ENCODE assay signal across 8 cellular contexts in the genomic region with DNA sequence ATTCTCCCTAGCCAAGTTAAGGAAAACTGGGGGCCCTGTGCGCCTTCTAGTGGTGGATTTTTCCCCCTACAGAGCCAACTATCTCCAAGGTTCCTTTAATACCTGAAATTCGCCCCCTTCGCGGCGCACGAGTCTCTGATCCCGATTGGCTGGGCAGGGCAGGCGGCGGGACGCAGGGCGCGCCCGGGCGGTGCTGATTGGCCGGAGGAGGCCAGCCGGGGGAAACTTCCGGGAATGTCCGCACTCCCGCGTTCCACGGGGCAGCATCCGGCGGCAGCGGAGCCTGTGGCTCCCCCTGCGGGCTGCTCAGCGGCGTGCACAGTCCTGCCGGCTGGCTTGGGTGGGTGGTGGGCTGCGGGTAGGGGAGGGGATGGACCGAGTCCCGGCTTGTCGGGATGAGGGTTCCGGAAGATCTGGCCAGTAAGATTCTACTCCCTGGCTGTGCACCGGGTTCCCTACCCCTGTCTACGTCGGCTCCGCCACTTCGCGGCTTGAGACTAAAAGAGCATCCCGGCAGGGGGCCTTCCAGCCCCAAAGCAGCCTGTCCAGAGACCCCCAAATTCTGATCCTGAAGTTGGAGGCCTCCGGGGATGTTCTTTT. TPM values are rescaled to one million over a fixed set of nuclear protein-coding genes. Genes with fewer than 3 reads are reported as not detected.
A peak's percentile ranks its signal among the peaks of the same experiment; 100 is the strongest.
DNase-seq lines count a peak whose midpoint lies in the region; ATAC-seq and TF ChIP-seq lines count a peak whose summit lies in the region.

A gene (plus strand): TSS at position 241 of the 600 bp plus-strand sequence. CDS start 515 bp downstream, outside the sequence.

- H3K9me3 ChIP-seq in CD4-positive, alpha-beta T cell (ENCODE audit: control insufficient read depth, low read length): no peaks in the 10 kb centered on the region
- H3K9me3 ChIP-seq in liver (ENCODE audit: control insufficient read depth in 4 of 4, low read length in 3 of 4): no peaks in the 10 kb centered on the region

- no peaks in the 10 kb centered on the region for H3K27me3 ChIP-seq in CD4-positive, alpha-beta T cell (ENCODE audit: control insufficient read depth, insufficient read depth, low read length)
- no peaks in the 10 kb centered on the region for H3K27me3 ChIP-seq in liver (ENCODE audit: control insufficient read depth in 4 of 4, insufficient read depth in 4 of 4, low read length in 3 of 4)

- peak; percentile 66 for ATAC-seq in CD4-positive, alpha-beta T cell (ENCODE audit: poor library complexity)
- peak; percentile 66 for ATAC-seq in GM19395 (IDR thresholded peaks at IDR 0.05; ENCODE audit: unreplicated experiment)
- ATAC-seq in HG03565 (IDR thresholded peaks at IDR 0.05; ENCODE audit: unreplicated experiment): peak; percentile 62

- H3K4me1 Mint-ChIP-seq in CD4-positive, alpha-beta T cell (ENCODE audit: low read depth): peaks cover 48% of the 10 kb centered on the region
- H3K4me1 Mint-ChIP-seq in activated CD4-positive, alpha-beta memory T cell treated with anti-CD3 and anti-CD28 coated beads for 36 hours (ENCODE audit: low read depth): peaks cover 33% of the 10 kb centered on the region

- 1% methylated on average over 41 of the region's 41 CpGs for WGBS in liver

- CTCF ChIA-PET in CD4-positive, alpha-beta T cell (lab: Charles Lee): interaction anchor here (1.7 to 4.8 kb wide), 4 partner anchors 18 to 34 kb away, joined by 7 to 31 read pairs (median 17); a partner anchor contains a TSS
- CTCF ChIA-PET in activated CD4-positive, alpha-beta memory T cell treated with anti-CD3 and anti-CD28 coated beads for 36 hours (lab: Charles Lee): interaction anchor here (4.0 kb wide), 1 partner anchor 35 kb away, joined by 50 read pairs; a partner anchor contains a TSS

- POLR2A ChIA-PET in CD4-positive, alpha-beta T cell (lab: Charles Lee): no interaction called here
- POLR2A ChIA-PET in activated CD4-positive, alpha-beta memory T cell treated with anti-CD3 and anti-CD28 coated beads for 36 hours (lab: Charles Lee): no interaction called here

- peak within 1 kb of the TSS; percentile 69 to 90 (median 70) for H3K4me3 ChIP-seq in liver (ENCODE audit: low read depth in 1 of 3, low read length in 3 of 3)

- peak; percentile 88 for TF ChIP-seq CTCF in CD4-positive, alpha-beta T cell (IDR thresholded peaks at IDR 0.05)
- peak; percentile 57 for TF ChIP-seq CTCF in liver (IDR thresholded peaks at IDR 0.05; ENCODE audit: low read depth, low read length, missing input control)

- peaks cover 0 to 2% (median 0%) of the 10 kb centered on the region in 4 donors for H3K36me3 ChIP-seq in liver (ENCODE audit: control insufficient read depth in 4 of 4, insufficient read depth in 3 of 4, low read depth in 1 of 4, low read length in 3 of 4)

- peak within 1 kb of the TSS; percentile 83 to 89 for H3K9ac ChIP-seq in liver (ENCODE audit: low read depth in 1 of 2, low read length in 2 of 2)

- peaks cover 21% of the 10 kb centered on the region for H3K36me3 Mint-ChIP-seq in CD4-positive, alpha-beta T cell (ENCODE audit: low read depth)
- peaks cover 11% of the 10 kb centered on the region for H3K36me3 Mint-ChIP-seq in activated CD4-positive, alpha-beta memory T cell treated with anti-CD3 and anti-CD28 coated beads for 36 hours

- DNase-seq in CD4-positive, alpha-beta T cell: peak; percentile 73 to 92 (median 87)
- DNase-seq in NCI-H748 treated with DMSO at 0.1 percent for 48 hours (lab: John Stamatoyannopoulos, UW) (peak; percentile 97), dermis microvascular lymphatic vessel endothelial cell (ENCODE audit: low read depth in 2 of 2) (peak; percentile 79 to 97)
- peak; percentile 97 for DNase-seq in activated CD4-positive, alpha-beta memory T cell treated with anti-CD3 and anti-CD28 coated beads for 36 hours
- peak; percentile 97 for DNase-seq in stimulated activated CD4-positive, alpha-beta T cell treated with anti-CD3 and anti-CD28 coated beads, Interleukin-4, amount 100 ng/mL, for 24 hours

- H3K27ac ChIP-seq in CD4-positive, alpha-beta T cell (ENCODE audit: low read depth, low read length): peak within 1 kb of the TSS; percentile 60
- peak within 1 kb of the TSS; percentile 51 to 57 for H3K27ac ChIP-seq in liver (ENCODE audit: low read depth in 1 of 2, low read length in 2 of 2)

- TF ChIP-seq RAD21 in liver (IDR thresholded peaks at IDR 0.05): peak; percentile 72 to 79

- no peaks in the 10 kb centered on the region for H3K27me3 Mint-ChIP-seq in CD4-positive, alpha-beta T cell
- H3K27me3 Mint-ChIP-seq in activated CD4-positive, alpha-beta memory T cell treated with anti-CD3 and anti-CD28 coated beads for 36 hours: no peaks in the 10 kb centered on the region

- H3K4me3 Mint-ChIP-seq in CD4-positive, alpha-beta T cell: peak within 1 kb of the TSS; percentile 98
- peak within 1 kb of the TSS; percentile 96 for H3K4me3 Mint-ChIP-seq in activated CD4-positive, alpha-beta memory T cell treated with anti-CD3 and anti-CD28 coated beads for 36 hours

- peaks cover 4 to 42% (median 31%) of the 10 kb centered on the region in 4 donors for H3K4me1 ChIP-seq in liver (ENCODE audit: control insufficient read depth in 4 of 4, insufficient read depth in 4 of 4, low read length in 3 of 4)

- intact Hi-C loops in CD4-positive, alpha-beta T cell (cut with DNase I, micrococcal nuclease): loop anchor here (1.0 to 10.0 kb wide), 7 partner anchors 31 to 485 kb away; a partner anchor contains a TSS
- intact Hi-C loops in activated CD4-positive, alpha-beta memory T cell treated with anti-CD3 and anti-CD28 coated beads for 36 hours (cut with micrococcal nuclease): loop anchor here (1.0 to 10.0 kb wide), 9 partner anchors 12 to 407 kb away; a partner anchor contains a TSS

- peak within 1 kb of the TSS; percentile 100 for H3K27ac Mint-ChIP-seq in CD4-positive, alpha-beta T cell
- H3K27ac Mint-ChIP-seq in activated CD4-positive, alpha-beta memory T cell treated with anti-CD3 and anti-CD28 coated beads for 36 hours: peak within 1 kb of the TSS; percentile 80

- no peaks in the 10 kb centered on the region for H3K9me3 Mint-ChIP-seq in CD4-positive, alpha-beta T cell
- no peaks in the 10 kb centered on the region for H3K9me3 Mint-ChIP-seq in activated CD4-positive, alpha-beta memory T cell treated with anti-CD3 and anti-CD28 coated beads for 36 hours

TF ChIP-seq in liver, 16 proteins besides CTCF, POLR2A, EP300 and RAD21 (continues in another document):
- TF ChIP-seq GABPA (IDR thresholded peaks at IDR 0.05 in 1 of 2, conservative IDR thresholded peaks at IDR 0.05 in 1 of 2): peak; percentile 58 to 91
- TF ChIP-seq JUND (IDR thresholded peaks at IDR 0.05): peak in 1 of 2 donors; percentile 38
- TF ChIP-seq, protein P1, sequence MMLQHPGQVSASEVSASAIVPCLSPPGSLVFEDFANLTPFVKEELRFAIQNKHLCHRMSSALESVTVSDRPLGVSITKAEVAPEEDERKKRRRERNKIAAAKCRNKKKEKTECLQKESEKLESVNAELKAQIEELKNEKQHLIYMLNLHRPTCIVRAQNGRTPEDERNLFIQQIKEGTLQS (IDR thresholded peaks at IDR 0.05): no peak
- TF ChIP-seq, protein P2, sequence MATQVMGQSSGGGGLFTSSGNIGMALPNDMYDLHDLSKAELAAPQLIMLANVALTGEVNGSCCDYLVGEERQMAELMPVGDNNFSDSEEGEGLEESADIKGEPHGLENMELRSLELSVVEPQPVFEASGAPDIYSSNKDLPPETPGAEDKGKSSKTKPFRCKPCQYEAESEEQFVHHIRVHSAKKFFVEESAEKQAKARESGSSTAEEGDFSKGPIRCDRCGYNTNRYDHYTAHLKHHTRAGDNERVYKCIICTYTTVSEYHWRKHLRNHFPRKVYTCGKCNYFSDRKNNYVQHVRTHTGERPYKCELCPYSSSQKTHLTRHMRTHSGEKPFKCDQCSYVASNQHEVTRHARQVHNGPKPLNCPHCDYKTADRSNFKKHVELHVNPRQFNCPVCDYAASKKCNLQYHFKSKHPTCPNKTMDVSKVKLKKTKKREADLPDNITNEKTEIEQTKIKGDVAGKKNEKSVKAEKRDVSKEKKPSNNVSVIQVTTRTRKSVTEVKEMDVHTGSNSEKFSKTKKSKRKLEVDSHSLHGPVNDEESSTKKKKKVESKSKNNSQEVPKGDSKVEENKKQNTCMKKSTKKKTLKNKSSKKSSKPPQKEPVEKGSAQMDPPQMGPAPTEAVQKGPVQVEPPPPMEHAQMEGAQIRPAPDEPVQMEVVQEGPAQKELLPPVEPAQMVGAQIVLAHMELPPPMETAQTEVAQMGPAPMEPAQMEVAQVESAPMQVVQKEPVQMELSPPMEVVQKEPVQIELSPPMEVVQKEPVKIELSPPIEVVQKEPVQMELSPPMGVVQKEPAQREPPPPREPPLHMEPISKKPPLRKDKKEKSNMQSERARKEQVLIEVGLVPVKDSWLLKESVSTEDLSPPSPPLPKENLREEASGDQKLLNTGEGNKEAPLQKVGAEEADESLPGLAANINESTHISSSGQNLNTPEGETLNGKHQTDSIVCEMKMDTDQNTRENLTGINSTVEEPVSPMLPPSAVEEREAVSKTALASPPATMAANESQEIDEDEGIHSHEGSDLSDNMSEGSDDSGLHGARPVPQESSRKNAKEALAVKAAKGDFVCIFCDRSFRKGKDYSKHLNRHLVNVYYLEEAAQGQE (IDR thresholded peaks at IDR 0.05): no peak
- TF ChIP-seq NR2F2 (IDR thresholded peaks at IDR 0.05): no peak
- TF ChIP-seq, protein P3, sequence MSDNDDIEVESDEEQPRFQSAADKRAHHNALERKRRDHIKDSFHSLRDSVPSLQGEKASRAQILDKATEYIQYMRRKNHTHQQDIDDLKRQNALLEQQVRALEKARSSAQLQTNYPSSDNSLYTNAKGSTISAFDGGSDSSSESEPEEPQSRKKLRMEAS (IDR thresholded peaks at IDR 0.05): peak; percentile 42
- TF ChIP-seq EGR1 (IDR thresholded peaks at IDR 0.05; ENCODE audit: low read depth in 2 of 2): peak in 1 of 2 donors; percentile 39
- TF ChIP-seq FOXA2 (IDR thresholded peaks at IDR 0.05): no peak
- TF ChIP-seq HNF4G (IDR thresholded peaks at IDR 0.05): no peak
- TF ChIP-seq TAF1 (conservative IDR thresholded peaks at IDR 0.05): no peak
- TF ChIP-seq SP1 (IDR thresholded peaks at IDR 0.05): peak; percentile 90
- TF ChIP-seq FOXA1 (IDR thresholded peaks at IDR 0.05): no peak
- peak; percentile 86 for TF ChIP-seq YY1 (IDR thresholded peaks at IDR 0.05)
- peak in 1 of 2 donors; percentile 58 for TF ChIP-seq HNF4A (conservative IDR thresholded peaks at IDR 0.05)

RNA-seq across cellular contexts. Expression of the gene that starts here (rescaled TPM):
- 1 to 10 TPM; 7.6 to 9.1 TPM for total RNA-seq in CD4-positive, alpha-beta T cell
- total RNA-seq in activated CD4-positive, alpha-beta memory T cell treated with anti-CD3 and anti-CD28 coated beads for 36 hours: 10 to 100 TPM; 62.0 to 62.2 TPM
- 21.6 and 22.5 TPM in 2 replicates for total RNA-seq in dermis microvascular lymphatic vessel endothelial cell
- 10 to 100 TPM; 10.8 to 13.1 TPM for total RNA-seq in liver
- 10 to 100 TPM; 12.1 to 14.5 TPM for polyA plus RNA-seq in liver

Comparison
In these comparisons a context has a peak if more than half of its experiments do, and no peak if none do; other contexts are left out.
1. Peak in every context shown above with its lines: DNase-seq, ATAC-seq, H3K4me3 ChIP-seq and H3K27ac ChIP-seq.